8 cellular contexts compared by ENCODE assay signal in the genomic region with DNA sequence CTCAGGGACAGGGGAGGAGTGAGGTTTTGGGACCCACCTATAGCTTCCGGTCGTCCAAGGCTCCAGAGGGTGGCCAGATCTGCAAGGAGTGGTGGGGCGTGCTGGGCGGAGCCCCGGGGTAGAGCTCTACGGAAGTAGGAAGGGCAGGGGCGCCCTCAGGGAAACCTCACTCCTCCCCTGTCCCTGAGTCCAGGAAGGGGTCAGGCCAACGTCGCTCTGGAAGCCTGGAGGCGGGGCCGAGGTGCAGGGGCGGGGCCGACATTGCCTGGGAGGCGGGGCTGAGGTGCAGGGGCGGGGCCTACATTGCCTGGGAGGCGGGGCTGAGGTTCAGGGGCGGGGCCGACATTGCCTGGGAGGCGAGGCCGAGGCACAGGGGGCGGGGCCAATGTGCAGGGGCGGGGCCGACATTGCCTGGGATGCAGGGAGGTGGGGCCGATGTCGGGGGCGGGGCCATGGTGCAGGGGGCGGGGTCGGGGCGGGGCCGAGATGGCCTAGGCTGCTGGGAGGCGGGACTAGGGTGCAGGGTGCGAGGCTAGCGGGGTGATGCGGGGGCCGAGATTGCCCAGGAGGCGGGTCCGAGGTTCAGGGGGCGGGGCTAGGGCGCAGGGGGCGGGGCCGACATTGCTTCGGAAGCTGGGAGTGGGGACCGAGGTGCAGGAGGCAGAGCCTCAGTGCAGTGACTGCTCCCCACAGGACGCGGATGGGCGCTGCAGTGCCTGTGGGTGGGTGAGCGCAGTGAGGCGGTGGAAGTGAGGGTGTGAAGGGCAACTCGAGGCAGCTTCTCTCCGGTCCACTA. TPM values are rescaled to one million over a fixed set of nuclear protein-coding genes. Genes with fewer than 3 reads are reported as not detected.
A peak's percentile ranks its signal among the peaks of the same experiment; 100 is the strongest.
DNase-seq lines count a peak whose midpoint lies in the region; ATAC-seq lines count a peak whose summit lies in the region.

No MANE protein-coding gene starts in this region.

- H3K27ac ChIP-seq in effector memory CD4-positive, alpha-beta T cell (ENCODE audit: insufficient read depth, low read length, poor library complexity, severe bottlenecking), result no peak overlapping the region

- CTCF ChIA-PET in activated CD4-positive, alpha-beta memory T cell treated with anti-CD3 and anti-CD28 coated beads for 36 hours (lab: Charles Lee), result no interaction called here

- H3K4me3 Mint-ChIP-seq in activated CD4-positive, alpha-beta memory T cell treated with anti-CD3 and anti-CD28 coated beads for 36 hours, result no peak overlapping the region
- peak overlapping the region; percentile 35 to 56 for H3K4me3 Mint-ChIP-seq in stimulated activated naive CD8-positive, alpha-beta T cell treated with anti-CD3 and anti-CD28 coated beads, Interleukin-15, amount 100 ng/mL, for 72 hours

- POLR2A ChIA-PET in activated CD4-positive, alpha-beta memory T cell treated with anti-CD3 and anti-CD28 coated beads for 36 hours (lab: Charles Lee), result interaction anchor here (1.0 kb wide), 1 partner anchor 361 kb away, joined by 3 read pairs; no protein-coding TSS in a partner anchor

- peaks cover 10% of the 10 kb centered on the region for H3K27me3 ChIP-seq in effector memory CD4-positive, alpha-beta T cell (replicated peaks; ENCODE audit: control insufficient read depth, insufficient read depth, low read length, poor library complexity, severe bottlenecking)

- no peaks in the 10 kb centered on the region for H3K36me3 ChIP-seq in effector memory CD4-positive, alpha-beta T cell (ENCODE audit: control insufficient read depth, insufficient read depth, low read length)

- intact Hi-C loops in activated CD4-positive, alpha-beta memory T cell treated with anti-CD3 and anti-CD28 coated beads for 36 hours (cut with micrococcal nuclease), result no loop called here

- no peak overlapping the region for H3K4me3 ChIP-seq in effector memory CD4-positive, alpha-beta T cell (ENCODE audit: insufficient read depth, low read depth, low read length, poor library complexity, severe bottlenecking)

- H3K27me3 Mint-ChIP-seq in activated CD4-positive, alpha-beta memory T cell treated with anti-CD3 and anti-CD28 coated beads for 36 hours, result peaks cover 7% of the 10 kb centered on the region
- peaks cover 38% of the 10 kb centered on the region for H3K27me3 Mint-ChIP-seq in stimulated activated naive CD8-positive, alpha-beta T cell treated with anti-CD3 and anti-CD28 coated beads, Interleukin-15, amount 100 ng/mL, for 72 hours

- H3K9me3 ChIP-seq in effector memory CD4-positive, alpha-beta T cell (ENCODE audit: control insufficient read depth, low read length), result no peaks in the 10 kb centered on the region

- H3K9me3 Mint-ChIP-seq in activated CD4-positive, alpha-beta memory T cell treated with anti-CD3 and anti-CD28 coated beads for 36 hours, result no peaks in the 10 kb centered on the region
- H3K9me3 Mint-ChIP-seq in stimulated activated naive CD8-positive, alpha-beta T cell treated with anti-CD3 and anti-CD28 coated beads, Interleukin-15, amount 100 ng/mL, for 72 hours, result no peaks in the 10 kb centered on the region

- no peak overlapping the region for H3K27ac Mint-ChIP-seq in activated CD4-positive, alpha-beta memory T cell treated with anti-CD3 and anti-CD28 coated beads for 36 hours
- H3K27ac Mint-ChIP-seq in stimulated activated naive CD8-positive, alpha-beta T cell treated with anti-CD3 and anti-CD28 coated beads, Interleukin-15, amount 100 ng/mL, for 72 hours, result no peak overlapping the region

- H3K36me3 Mint-ChIP-seq in activated CD4-positive, alpha-beta memory T cell treated with anti-CD3 and anti-CD28 coated beads for 36 hours, result no peaks in the 10 kb centered on the region

- peaks cover 8% of the 10 kb centered on the region for H3K4me1 Mint-ChIP-seq in activated CD4-positive, alpha-beta memory T cell treated with anti-CD3 and anti-CD28 coated beads for 36 hours (ENCODE audit: low read depth)
- peaks cover 16% of the 10 kb centered on the region for H3K4me1 Mint-ChIP-seq in stimulated activated naive CD8-positive, alpha-beta T cell treated with anti-CD3 and anti-CD28 coated beads, Interleukin-15, amount 100 ng/mL, for 72 hours

- DNase-seq in EL (peak; percentile 36), NCI-H1930 (lab: John Stamatoyannopoulos, UW) (peak; percentile 19 to 46), mucosa of gallbladder (ENCODE audit: low spot score) (peak; percentile 58)
- DNase-seq in activated CD4-positive, alpha-beta memory T cell treated with anti-CD3 and anti-CD28 coated beads for 36 hours, result peak; percentile 78
- peak; percentile 37 to 63 (median 63) for DNase-seq in effector memory CD4-positive, alpha-beta T cell
- peak; percentile 61 to 66 for DNase-seq in stimulated activated naive CD8-positive, alpha-beta T cell treated with anti-CD3 and anti-CD28 coated beads, Interleukin-15, amount 100 ng/mL, for 72 hours

- H3K4me1 ChIP-seq in effector memory CD4-positive, alpha-beta T cell (ENCODE audit: control insufficient read depth, insufficient read depth, low read length, poor library complexity, severe bottlenecking), result peaks cover 12% of the 10 kb centered on the region

- ATAC-seq in stimulated activated naive CD8-positive, alpha-beta T cell treated with anti-CD3 and anti-CD28 coated beads, Interleukin-15, amount 100 ng/mL, for 72 hours, result peak; percentile 75
- ATAC-seq in HG03460 (IDR thresholded peaks at IDR 0.05; ENCODE audit: unreplicated experiment) (no peak), HG03565 (IDR thresholded peaks at IDR 0.05; ENCODE audit: unreplicated experiment) (no peak)

RNA-seq across cellular contexts. Expression of gene PALM, which starts 4.9 kb away (rescaled TPM):
- under 1 TPM in 1 of 2 experiments, not detected in 1; 0.17 TPM for total RNA-seq in activated CD4-positive, alpha-beta memory T cell treated with anti-CD3 and anti-CD28 coated beads for 36 hours
- total RNA-seq in mucosa of gallbladder, result 26.1 TPM

RNA-seq across cellular contexts. Expression of gene PRSS57, which starts 8.6 kb away (rescaled TPM):
- not detected for total RNA-seq in activated CD4-positive, alpha-beta memory T cell treated with anti-CD3 and anti-CD28 coated beads for 36 hours
- total RNA-seq in mucosa of gallbladder, result not detected

RNA-seq across cellular contexts. Expression of gene FSTL3, which starts 27.7 kb away (rescaled TPM):
- total RNA-seq in activated CD4-positive, alpha-beta memory T cell treated with anti-CD3 and anti-CD28 coated beads for 36 hours, result 1 to 10 TPM; 5.7 to 6.0 TPM
- total RNA-seq in mucosa of gallbladder, result 39.1 TPM

RNA-seq across cellular contexts. Expression of gene RNF126, which starts 40.8 kb away (rescaled TPM):
- 10 to 100 TPM; 84.4 to 89.7 TPM for total RNA-seq in activated CD4-positive, alpha-beta memory T cell treated with anti-CD3 and anti-CD28 coated beads for 36 hours
- total RNA-seq in mucosa of gallbladder, result 34.8 TPM

RNA-seq across cellular contexts. Expression of gene MISP, which starts 47.1 kb away (rescaled TPM):
- total RNA-seq in activated CD4-positive, alpha-beta memory T cell treated with anti-CD3 and anti-CD28 coated beads for 36 hours, result not detected
- 79.4 TPM for total RNA-seq in mucosa of gallbladder

Comparison
In these comparisons a context has a peak if more than half of its experiments do, and no peak if none do; other contexts are left out.
1. RNA of gene PALM, which starts 4.9 kb away (total RNA-seq): 26.1 TPM in mucosa of gallbladder (single experiment); 0.17 TPM in activated CD4-positive, alpha-beta memory T cell treated with anti-CD3 and anti-CD28 coated beads for 36 hours; every median in the first group is over 10 times any median in the second.
2. Peak in every context shown above with its lines, with median percentiles within 50 percentile points of each other: DNase-seq.